8 cellular contexts compared by ENCODE assay signal in the genomic region with DNA sequence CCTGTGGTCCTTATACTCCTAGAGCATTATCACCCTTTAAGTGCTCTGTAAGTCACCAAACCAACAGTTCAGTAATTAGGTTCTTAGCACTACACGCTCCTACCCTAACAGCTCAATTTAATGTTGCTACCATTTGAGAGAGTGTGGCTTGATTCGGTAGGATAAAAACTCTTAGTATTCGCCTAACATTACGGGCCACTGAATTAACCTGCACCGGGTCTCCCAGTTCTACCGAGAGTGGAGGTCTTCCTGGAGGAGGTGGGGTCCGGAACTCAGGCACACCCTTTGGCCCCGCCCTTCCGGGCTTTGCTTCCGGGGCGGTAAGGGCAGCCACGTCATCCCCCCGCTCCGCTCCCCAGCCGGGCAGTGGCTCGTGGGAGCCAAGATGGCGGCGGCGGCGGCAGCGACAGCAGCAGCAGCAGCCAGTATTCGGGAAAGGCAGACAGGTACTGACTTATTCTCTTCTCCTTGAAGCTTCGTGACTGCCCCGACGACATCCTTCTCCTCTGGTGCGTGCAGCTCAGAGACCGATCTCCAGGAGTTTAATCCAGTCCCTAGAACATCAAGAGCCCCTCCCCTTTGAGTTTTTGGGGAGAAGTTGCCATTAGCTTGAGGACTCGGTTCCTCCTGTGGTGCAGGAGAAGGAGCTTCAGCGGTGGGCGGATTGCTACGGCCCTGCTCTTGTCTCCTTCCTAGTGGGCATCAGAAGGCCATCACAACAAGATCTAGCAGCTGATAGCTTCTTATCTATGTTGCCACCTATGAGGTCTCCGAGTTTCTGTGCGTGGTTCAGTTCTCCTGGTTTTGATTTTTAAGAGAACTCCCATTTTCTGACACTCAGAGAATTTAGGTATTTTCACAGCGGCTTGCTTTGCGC. TPM values are rescaled to one million over a fixed set of nuclear protein-coding genes. Genes with fewer than 3 reads are reported as not detected.
DNase-seq lines count a peak whose midpoint lies in the region; ATAC-seq and TF ChIP-seq lines count a peak whose summit lies in the region.

A gene with protein sequence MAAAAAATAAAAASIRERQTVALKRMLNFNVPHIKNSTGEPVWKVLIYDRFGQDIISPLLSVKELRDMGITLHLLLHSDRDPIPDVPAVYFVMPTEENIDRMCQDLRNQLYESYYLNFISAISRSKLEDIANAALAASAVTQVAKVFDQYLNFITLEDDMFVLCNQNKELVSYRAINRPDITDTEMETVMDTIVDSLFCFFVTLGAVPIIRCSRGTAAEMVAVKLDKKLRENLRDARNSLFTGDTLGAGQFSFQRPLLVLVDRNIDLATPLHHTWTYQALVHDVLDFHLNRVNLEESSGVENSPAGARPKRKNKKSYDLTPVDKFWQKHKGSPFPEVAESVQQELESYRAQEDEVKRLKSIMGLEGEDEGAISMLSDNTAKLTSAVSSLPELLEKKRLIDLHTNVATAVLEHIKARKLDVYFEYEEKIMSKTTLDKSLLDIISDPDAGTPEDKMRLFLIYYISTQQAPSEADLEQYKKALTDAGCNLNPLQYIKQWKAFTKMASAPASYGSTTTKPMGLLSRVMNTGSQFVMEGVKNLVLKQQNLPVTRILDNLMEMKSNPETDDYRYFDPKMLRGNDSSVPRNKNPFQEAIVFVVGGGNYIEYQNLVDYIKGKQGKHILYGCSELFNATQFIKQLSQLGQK (plus strand): TSS at position 366 of the 877 bp plus-strand sequence. CDS start 20 bp downstream, at position 386.

- CTCF ChIA-PET in naive thymus-derived CD4-positive, alpha-beta T cell (lab: Charles Lee): no interaction called here

- ATAC-seq in DND-41 (ENCODE audit: insufficient read depth, low read depth): peak; percentile 98
- ATAC-seq in activated T-helper 17 cell treated with anti-CD3 and anti-CD28 coated beads, Interleukin-2, amount 50 U/mL, for 72 hours (replicated peaks): peak; percentile 97
- peak; percentile 99 for ATAC-seq in naive thymus-derived CD4-positive, alpha-beta T cell

- H3K27ac ChIP-seq in DND-41 (ENCODE audit: low read length): peak within 1 kb of the TSS; percentile 84
- H3K27ac ChIP-seq in GM23248: peak within 1 kb of the TSS; percentile 93
- H3K27ac ChIP-seq in fibroblast of lung (ENCODE audit: insufficient read depth, low read length): peak within 1 kb of the TSS; percentile 97
- peak within 1 kb of the TSS; percentile 86 for H3K27ac ChIP-seq in naive thymus-derived CD4-positive, alpha-beta T cell (ENCODE audit: low read depth, low read length)

- intact Hi-C loops in naive thymus-derived CD4-positive, alpha-beta T cell (cut with micrococcal nuclease): loop anchor here (1.0 to 10.0 kb wide), 14 partner anchors 63 to 1581 kb away; a partner anchor contains a TSS

- H3K9ac ChIP-seq in DND-41 (ENCODE audit: low read depth, low read length) (peak within 1 kb of the TSS; percentile 73), GM23248 (peak within 1 kb of the TSS; percentile 96), fibroblast of lung (ENCODE audit: insufficient read depth, low read length) (peak within 1 kb of the TSS; percentile 91)

- peak within 1 kb of the TSS; percentile 92 for H3K4me3 Mint-ChIP-seq in activated T-helper 17 cell treated with anti-CD3 and anti-CD28 coated beads, Interleukin-2, amount 50 U/mL, for 72 hours
- H3K4me3 Mint-ChIP-seq in naive thymus-derived CD4-positive, alpha-beta T cell: peak within 1 kb of the TSS; percentile 95 to 100 (median 97)

- in situ Hi-C loops in GM23248 (cut with MboI): no loop called here

- H4K20me1 ChIP-seq in DND-41 (ENCODE audit: insufficient read depth, low read length): peaks cover 6% of the 10 kb centered on the region; the same call in 1 of the 2 replicates
- H4K20me1 ChIP-seq in GM23248 (ENCODE audit: insufficient read depth): no peaks in the 10 kb centered on the region
- no peaks in the 10 kb centered on the region for H4K20me1 ChIP-seq in fibroblast of lung (ENCODE audit: control insufficient read depth, extremely low read depth, insufficient read depth, low read length)

- H3K4me1 Mint-ChIP-seq in activated T-helper 17 cell treated with anti-CD3 and anti-CD28 coated beads, Interleukin-2, amount 50 U/mL, for 72 hours: peaks cover 19% of the 10 kb centered on the region
- H3K4me1 Mint-ChIP-seq in naive thymus-derived CD4-positive, alpha-beta T cell: peaks cover 14 to 58% (median 44%) of the 10 kb centered on the region in 7 donors

- H3K9me3 Mint-ChIP-seq in activated T-helper 17 cell treated with anti-CD3 and anti-CD28 coated beads, Interleukin-2, amount 50 U/mL, for 72 hours: no peaks in the 10 kb centered on the region
- no peaks in the 10 kb centered on the region for H3K9me3 Mint-ChIP-seq in naive thymus-derived CD4-positive, alpha-beta T cell

- H3K4me1 ChIP-seq in DND-41 (ENCODE audit: insufficient read depth, low read length) (peaks cover 41% of the 10 kb centered on the region), GM23248 (ENCODE audit: insufficient read depth) (peaks cover 21% of the 10 kb centered on the region), fibroblast of lung (ENCODE audit: control insufficient read depth, extremely low read depth, insufficient read depth, low read length) (peaks cover 2% of the 10 kb centered on the region)
- H3K4me1 ChIP-seq in naive thymus-derived CD4-positive, alpha-beta T cell (ENCODE audit: control insufficient read depth in 2 of 2, insufficient read depth in 2 of 2, low read length in 2 of 2): peaks cover 14 to 26% of the 10 kb centered on the region in 2 donors

- H3K27ac Mint-ChIP-seq in activated T-helper 17 cell treated with anti-CD3 and anti-CD28 coated beads, Interleukin-2, amount 50 U/mL, for 72 hours: peak within 1 kb of the TSS; percentile 93
- H3K27ac Mint-ChIP-seq in naive thymus-derived CD4-positive, alpha-beta T cell: peak within 1 kb of the TSS; percentile 86 to 98 (median 95)

- peak within 1 kb of the TSS; percentile 88 for H2AFZ ChIP-seq in DND-41 (ENCODE audit: low read depth, low read length)
- peak within 1 kb of the TSS; percentile 92 for H2AFZ ChIP-seq in GM23248
- peak within 1 kb of the TSS; percentile 96 for H2AFZ ChIP-seq in fibroblast of lung (ENCODE audit: low read length)

- 1% methylated on average over 35 of the region's 35 CpGs for WGBS in GM23248 (ENCODE audit: low coverage in 1 of 2, low lambda C conversion rate in 2 of 2, missing lambda C conversion rate in 2 of 2), 2 experiments

- no peaks in the 10 kb centered on the region for H3K27me3 ChIP-seq in DND-41 (ENCODE audit: insufficient read depth, low read length, poor library complexity)
- no peaks in the 10 kb centered on the region for H3K27me3 ChIP-seq in GM23248 (replicated peaks; ENCODE audit: insufficient read depth)
- H3K27me3 ChIP-seq in fibroblast of lung (ENCODE audit: control insufficient read depth, insufficient read depth, low read length): no peaks in the 10 kb centered on the region
- H3K27me3 ChIP-seq in naive thymus-derived CD4-positive, alpha-beta T cell (ENCODE audit: control insufficient read depth in 2 of 2, insufficient read depth in 2 of 2, low read length in 2 of 2): no peaks in the 10 kb centered on the region

- H3K9me3 ChIP-seq in DND-41 (ENCODE audit: insufficient read depth, low read length, severe bottlenecking): no peaks in the 10 kb centered on the region
- no peaks in the 10 kb centered on the region for H3K9me3 ChIP-seq in GM23248 (ENCODE audit: low read depth)
- no peaks in the 10 kb centered on the region for H3K9me3 ChIP-seq in fibroblast of lung (ENCODE audit: control insufficient read depth, insufficient read depth, low read depth, low read length)
- H3K9me3 ChIP-seq in naive thymus-derived CD4-positive, alpha-beta T cell (ENCODE audit: control insufficient read depth in 2 of 3, low read length in 3 of 3): no peaks in the 10 kb centered on the region

- POLR2A ChIA-PET in naive thymus-derived CD4-positive, alpha-beta T cell (lab: Charles Lee): interaction anchor here (0.9 to 2.4 kb wide), 11 partner anchors 8 to 799 kb away, joined by 3 to 17 read pairs (median 4); a partner anchor contains a TSS

- DNase-seq in DND-41: peak; percentile 96
- DNase-seq in GM23248: peak; percentile 97
- peak; percentile 83 for DNase-seq in LHCN-M2 (ENCODE audit: low read depth)
- DNase-seq in RPMI8226: peak; percentile 91
- peak; percentile 87 for DNase-seq in fibroblast of lung (ENCODE audit: low read depth in 2 of 2)
- DNase-seq in naive thymus-derived CD4-positive, alpha-beta T cell: peak; percentile 86 to 94 (median 91)
- peak; percentile 78 to 90 (median 88) for DNase-seq in stimulated activated naive CD4-positive, alpha-beta T cell (lab: John Stamatoyannopoulos, UW)

- H3K79me2 ChIP-seq in DND-41 (ENCODE audit: insufficient read depth, low read length) (peaks cover 49% of the 10 kb centered on the region), GM23248 (ENCODE audit: insufficient read depth) (peaks cover 50% of the 10 kb centered on the region), fibroblast of lung (ENCODE audit: control insufficient read depth, insufficient read depth, low read length) (peaks cover 50% of the 10 kb centered on the region)

- H3K9me2 ChIP-seq in GM23248 (ENCODE audit: insufficient read depth): no peaks in the 10 kb centered on the region

- peaks cover 50% of the 10 kb centered on the region for H3F3A ChIP-seq in GM23248 (ENCODE audit: insufficient read depth)

- TF ChIP-seq CTCF in DND-41 (IDR thresholded peaks at IDR 0.05; ENCODE audit: borderline replicate concordance, extremely low read depth, low read length, poor library complexity, severe bottlenecking) (no peak), fibroblast of lung (conservative IDR thresholded peaks at IDR 0.05 in 1 of 2, IDR thresholded peaks at IDR 0.05 in 1 of 2; ENCODE audit: low read depth in 1 of 2, low read length in 2 of 2) (no peak)

- peaks cover 1% of the 10 kb centered on the region; the same call in 1 of the 2 replicates for H3K36me3 ChIP-seq in DND-41 (ENCODE audit: insufficient read depth, low read length)
- H3K36me3 ChIP-seq in GM23248 (ENCODE audit: low read depth): no peaks in the 10 kb centered on the region; the same call in 1 of the 2 replicates
- H3K36me3 ChIP-seq in fibroblast of lung (ENCODE audit: control insufficient read depth, insufficient read depth, low read length): peaks cover 4% of the 10 kb centered on the region
- no peaks in the 10 kb centered on the region for H3K36me3 ChIP-seq in naive thymus-derived CD4-positive, alpha-beta T cell (ENCODE audit: control insufficient read depth in 2 of 3, insufficient read depth in 3 of 3, low read length in 3 of 3)

- peak within 1 kb of the TSS; percentile 77 to 88 for H3K4me3 ChIP-seq in DND-41 (ENCODE audit: low read depth in 1 of 2, low read length in 2 of 2)
- H3K4me3 ChIP-seq in GM23248: peak within 1 kb of the TSS; percentile 99
- peak within 1 kb of the TSS; percentile 91 to 100 (median 97) for H3K4me3 ChIP-seq in fibroblast of lung (replicated peaks in 1 of 4; ENCODE audit: control extremely low read depth in 1 of 4, insufficient read depth in 1 of 4, low read depth in 3 of 4, low read length in 4 of 4)
- H3K4me3 ChIP-seq in naive thymus-derived CD4-positive, alpha-beta T cell (ENCODE audit: low read length): peak within 1 kb of the TSS; percentile 97

- no peaks in the 10 kb centered on the region for H3K27me3 Mint-ChIP-seq in activated T-helper 17 cell treated with anti-CD3 and anti-CD28 coated beads, Interleukin-2, amount 50 U/mL, for 72 hours
- no peaks in the 10 kb centered on the region for H3K27me3 Mint-ChIP-seq in naive thymus-derived CD4-positive, alpha-beta T cell

- H3K4me2 ChIP-seq in DND-41 (ENCODE audit: insufficient read depth, low read length): peak within 1 kb of the TSS; percentile 85
- H3K4me2 ChIP-seq in GM23248 (ENCODE audit: unreplicated experiment): peak within 1 kb of the TSS; percentile 95
- H3K4me2 ChIP-seq in fibroblast of lung (ENCODE audit: extremely low read depth, insufficient read depth, low read length): peak within 1 kb of the TSS; percentile 98

- peaks cover 26% of the 10 kb centered on the region for H3K36me3 Mint-ChIP-seq in activated T-helper 17 cell treated with anti-CD3 and anti-CD28 coated beads, Interleukin-2, amount 50 U/mL, for 72 hours (ENCODE audit: low read depth)
- peaks cover 0 to 15% (median 0%) of the 10 kb centered on the region in 5 donors for H3K36me3 Mint-ChIP-seq in naive thymus-derived CD4-positive, alpha-beta T cell

RNA-seq across cellular contexts. Expression of the gene that starts here (rescaled TPM):
- 78.7 and 92.3 TPM in 2 replicates for total RNA-seq in GM23248 (2014; rRNA removed; shearing (Covaris generic))
- polyA plus RNA-seq in GM23248 (2016; fragmentation: Nextera tagmentation; extraction: Ambion mirVana): 114 and 117 TPM in 2 replicates
- total RNA-seq in LHCN-M2 (2014; rRNA removed): 61.4 and 63.3 TPM in 2 replicates
- 39.1 TPM for polyA plus RNA-seq in LHCN-M2 (2012)
- 10 to 100 TPM; 53.9 to 70.7 TPM for total RNA-seq in activated T-helper 17 cell treated with anti-CD3 and anti-CD28 coated beads, Interleukin-2, amount 50 U/mL, for 72 hours
- total RNA-seq in fibroblast of lung: 91.9 and 129 TPM in 2 replicates
- polyA plus RNA-seq in fibroblast of lung: 83.1 and 110 TPM in 2 replicates
- 79.4 and 90.5 TPM in 2 replicates for polyA plus RNA-seq in fibroblast of lung (2012)
- 3.0 and 11.4 TPM in 2 replicates for polyA minus RNA-seq in fibroblast of lung (ENCODE audit: low replicate concordance)
- 10 to 100 TPM; 63.2 to 75.4 (median 68.2) TPM for total RNA-seq in naive thymus-derived CD4-positive, alpha-beta T cell
- 10 to 100 TPM; 59.5 to 62.4 TPM for polyA plus RNA-seq in naive thymus-derived CD4-positive, alpha-beta T cell

Comparison
In these comparisons a context has a peak if more than half of its experiments do, and no peak if none do; other contexts are left out.
1. Peak in every context shown above with its lines: DNase-seq, ATAC-seq, H3K4me3 ChIP-seq and H3K27ac ChIP-seq.